In the genomic region with DNA sequence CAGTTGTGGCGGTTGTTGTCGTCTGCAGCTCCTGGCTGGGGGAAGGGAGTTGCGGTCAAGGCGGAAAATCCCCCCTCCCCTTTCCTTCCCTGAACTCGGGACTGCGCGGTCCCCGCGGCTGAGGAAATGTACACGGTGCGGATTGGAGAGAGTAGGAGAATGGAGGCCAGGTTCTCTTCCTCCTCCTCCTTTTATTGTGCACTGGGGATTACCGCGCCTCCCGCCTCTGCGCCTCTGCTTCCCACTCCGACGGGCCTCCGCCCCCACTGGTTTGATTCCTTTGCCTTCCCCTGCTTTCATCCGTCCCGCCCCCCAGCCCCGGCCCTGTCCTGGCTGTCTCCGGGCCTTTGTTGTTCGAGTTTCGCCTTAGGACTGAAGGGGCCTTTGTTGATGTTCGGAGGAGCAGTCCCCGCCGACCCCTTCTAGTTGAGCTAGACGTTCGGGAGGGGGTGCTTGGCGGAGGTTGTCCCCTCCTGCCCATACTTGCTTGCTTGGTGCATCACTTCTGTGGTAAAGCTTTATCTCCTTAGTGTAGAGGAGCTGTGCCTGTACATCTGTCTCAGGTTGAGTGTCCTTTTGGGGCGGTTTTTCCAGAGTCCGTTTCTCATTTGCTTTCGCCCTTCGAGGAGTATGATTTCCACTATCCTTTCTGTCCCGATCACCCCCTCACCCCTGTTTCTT, we compare ENCODE assay signal across 8 cellular contexts. TPM values are rescaled to one million over a fixed set of nuclear protein-coding genes. Genes with fewer than 3 reads are reported as not detected.
DNase-seq lines count a peak whose midpoint lies in the region; ATAC-seq and TF ChIP-seq lines count a peak whose summit lies in the region.

No MANE protein-coding gene starts in this region.

- H3K27me3 Mint-ChIP-seq in progenitor cell of endocrine pancreas, result no peaks in the 10 kb centered on the region

- H3K4me1 ChIP-seq in adipocyte (ENCODE audit: control insufficient read depth, insufficient read depth, low read length), result peaks cover 38% of the 10 kb centered on the region

- in situ Hi-C loops in SK-MEL-5 (cut with HindIII; ENCODE audit: low pct_unique_long_range_greater_than_20kb, low sequenced_read_pairs), result no loop called here

- H3K4me3 ChIP-seq in adipocyte (ENCODE audit: low read length), result peak overlapping the region; percentile 91

- peak overlapping the region; percentile 88 for H3K4me3 Mint-ChIP-seq in progenitor cell of endocrine pancreas (ENCODE audit: low read depth)

- H3K27me3 ChIP-seq in adipocyte (replicated peaks; ENCODE audit: control insufficient read depth, insufficient read depth, low read length), result no peaks in the 10 kb centered on the region

- no peaks in the 10 kb centered on the region for H3K9me3 ChIP-seq in adipocyte (ENCODE audit: control insufficient read depth, low read length)

- ATAC-seq in HG03196 (IDR thresholded peaks at IDR 0.05; ENCODE audit: unreplicated experiment), result peak; percentile 3
- ATAC-seq in left ventricle myocardium superior, result peak; percentile 31

- peak overlapping the region; percentile 99 for H3K27ac Mint-ChIP-seq in progenitor cell of endocrine pancreas

- H3K36me3 ChIP-seq in adipocyte (ENCODE audit: control insufficient read depth, insufficient read depth, low read length, severe bottlenecking), result no peaks in the 10 kb centered on the region

- H3K9ac ChIP-seq in adipocyte (ENCODE audit: low read length), result peak overlapping the region; percentile 91

- TF ChIP-seq CTCF in progenitor cell of endocrine pancreas (IDR thresholded peaks at IDR 0.05; ENCODE audit: unreplicated experiment), result no peak

- no peaks in the 10 kb centered on the region for H3K9me3 Mint-ChIP-seq in progenitor cell of endocrine pancreas (ENCODE audit: low read depth)

- H3K36me3 Mint-ChIP-seq in progenitor cell of endocrine pancreas (ENCODE audit: insufficient read depth), result peaks cover 3% of the 10 kb centered on the region

- intact Hi-C loops in left ventricle myocardium superior (cut with micrococcal nuclease), result no loop called here

- DNase-seq in SIG-M5 treated with dmso at 0.1 percent for 504 hours (lab: John Stamatoyannopoulos, UW; ENCODE audit: unreplicated experiment) (peak; percentile 19), SIG-M5 (lab: John Stamatoyannopoulos, UW) (no peak), SK-MEL-5 (ENCODE audit: low read depth, low spot score) (peak; percentile 58), adipocyte (ENCODE audit: low read depth) (peak; percentile 74), left ventricle myocardium superior (peak; percentile 58), progenitor cell of endocrine pancreas (ENCODE audit: low spot score, unreplicated experiment) (peak; percentile 52), NCI-H128 (lab: John Stamatoyannopoulos, UW; ENCODE audit: unreplicated experiment) (no peak)

- H3K4me1 Mint-ChIP-seq in progenitor cell of endocrine pancreas (ENCODE audit: low read depth), result peaks cover 24% of the 10 kb centered on the region

RNA-seq across cellular contexts. Expression of a gene that starts 0.7 kb away (rescaled TPM):
- 9.7 and 10.1 TPM in 2 replicates for total RNA-seq in SK-MEL-5 (2014; rRNA removed; shearing (Covaris generic))
- polyA plus RNA-seq in SK-MEL-5 (2015; cell fraction: cytosol; rRNA removed), result 2.4 and 3.6 TPM in 2 replicates
- 13.3 and 14.9 TPM in 2 replicates for polyA plus RNA-seq in SK-MEL-5 (2015; cell fraction: nucleus; rRNA removed)
- 37.7 TPM for total RNA-seq in left ventricle myocardium superior
- 63.3 and 67.9 TPM in 2 replicates for total RNA-seq in progenitor cell of endocrine pancreas

Comparison
In these comparisons a context has a peak if more than half of its experiments do, and no peak if none do; other contexts are left out.
1. DNase-seq: peak in SIG-M5 treated with dmso at 0.1 percent for 504 hours (single experiment), SK-MEL-5 (single experiment), adipocyte (single experiment), left ventricle myocardium superior (single experiment) and progenitor cell of endocrine pancreas (single experiment); none in SIG-M5 (single experiment) and NCI-H128 (single experiment).